In genomic region chr4:29142708-29143107, GRCh38 we compare ENCODE assay signal across 24 cellular contexts.
"Had no signal": no experiment of that assay in that cellular context is flagged by ENCODE, and none has a peak within 500 bp of the region (broad histone marks: within the 10 kb centered on the region; RNA-seq: fewer than 3 reads in every experiment).

No MANE protein-coding gene starts in this region.

- H3K27ac ChIP-seq: dorsolateral prefrontal cortex, epithelial cell of prostate, esophagus muscularis mucosa, foreskin keratinocyte, gastroesophageal sphincter, left ventricle myocardium inferior, lower lobe of right lung, parathyroid adenoma, skin epidermis, spleen, thoracic aorta, tibial nerve, upper lobe of right lung, uterus had no signal

- H2AFZ ChIP-seq: parathyroid adenoma had no signal

- H3K4me1 ChIP-seq: esophagus muscularis mucosa, foreskin keratinocyte, gastroesophageal sphincter, left ventricle myocardium inferior, lower lobe of right lung, parathyroid adenoma, spleen, tibial nerve, upper lobe of right lung, uterus had no signal

- H3K9ac ChIP-seq: parathyroid adenoma had no signal

- ATAC-seq: foreskin keratinocyte; gastroesophageal sphincter; lower lobe of right lung; natural killer cell; right cardiac atrium; stimulated activated naive B cell treated with anti-CD40 and anti-IgM and Interleukin-4, amounts not matched to agents 10 μg/mL and 1 μg/mL and 100 μg/mL, for 72 hours; upper lobe of right lung had no signal

- DNase-seq: central memory CD4-positive, alpha-beta T cell; dorsolateral prefrontal cortex; effector CD4-positive, alpha-beta T cell; foreskin keratinocyte; glutamatergic neuron; hypothalamus; immature natural killer cell; islet precursor cell; left ventricle myocardium inferior; lower lobe of right lung; natural killer cell; right cardiac atrium; spleen; stimulated activated CD4-positive, alpha-beta T cell treated with anti-CD3 and anti-CD28 coated beads, Interleukin-2, amount 100 ng/mL, for 48 hours; stimulated activated naive B cell treated with anti-CD40 and anti-IgM and Interleukin-4, amounts not matched to agents 10 μg/mL and 1 μg/mL and 100 μg/mL, for 72 hours; upper lobe of right lung; uterus had no signal

- H3K4me3 ChIP-seq: dorsolateral prefrontal cortex, esophagus muscularis mucosa, gastroesophageal sphincter, left ventricle myocardium inferior, lower lobe of right lung, skin epidermis, spleen, thoracic aorta, tibial nerve, upper lobe of right lung, uterus had no signal

- H3K27me3 ChIP-seq: dorsolateral prefrontal cortex, esophagus muscularis mucosa, foreskin keratinocyte, gastroesophageal sphincter, spleen, tibial nerve, upper lobe of right lung, uterus had no signal

- H3K79me2 ChIP-seq: parathyroid adenoma had no signal

- H3K9me3 ChIP-seq: esophagus muscularis mucosa, gastroesophageal sphincter, left ventricle myocardium inferior, lower lobe of right lung, thoracic aorta, tibial nerve, upper lobe of right lung, uterus had no signal

- H3K36me3 ChIP-seq: esophagus muscularis mucosa, gastroesophageal sphincter, left ventricle myocardium inferior, lower lobe of right lung, spleen, thoracic aorta, tibial nerve, upper lobe of right lung, uterus had no signal
